ENCODE assay signal across 10 cellular contexts in the genomic region with DNA sequence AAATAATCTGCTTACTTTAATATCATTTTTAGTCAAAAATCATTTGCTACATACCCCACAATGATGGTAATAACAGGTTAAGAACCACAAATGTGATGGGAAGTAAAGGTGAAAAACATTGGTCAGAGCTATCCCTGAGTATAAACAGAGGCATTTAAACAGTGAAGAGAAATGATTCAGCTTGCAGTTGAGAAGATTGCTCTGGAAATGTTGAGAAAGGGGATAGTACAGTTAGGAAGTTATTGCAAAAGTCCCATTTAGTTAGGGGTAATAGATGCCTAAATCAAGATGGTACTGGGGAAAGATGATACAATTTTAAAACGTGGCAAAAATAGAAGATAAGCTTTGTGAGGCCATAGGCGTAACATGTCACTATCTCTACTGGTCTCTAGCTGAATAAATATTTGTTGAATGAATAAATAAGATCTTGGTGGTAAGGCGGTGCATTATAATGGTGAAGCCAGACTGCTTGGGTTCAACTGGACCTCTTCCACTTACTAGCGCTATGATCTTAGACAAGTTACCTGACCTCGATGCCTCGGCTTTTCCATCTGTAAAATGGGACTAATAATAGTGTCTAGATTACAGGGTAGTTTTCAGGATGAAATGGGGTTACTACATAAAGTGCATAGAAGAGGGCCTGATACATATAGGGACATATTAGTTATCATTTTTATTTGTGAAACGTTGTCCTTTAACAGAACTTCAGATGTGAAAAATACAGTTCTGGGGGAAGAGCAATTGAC. TPM values are rescaled to one million over a fixed set of nuclear protein-coding genes. Genes with fewer than 3 reads are reported as not detected.
DNase-seq lines count a peak whose midpoint lies in the region; ATAC-seq and TF ChIP-seq lines count a peak whose summit lies in the region.
"Had no signal": no experiment of that assay in that cellular context is flagged by ENCODE, and none has a peak within 500 bp of the region (broad histone marks: within the 10 kb centered on the region; RNA-seq: fewer than 3 reads in every experiment).

No MANE protein-coding gene starts in this region.

- H3K27ac ChIP-seq in right atrium auricular region (peak overlapping the region; percentile 98 to 99), aorta (ENCODE audit: low read depth in 1 of 2, low read length in 2 of 2) (peak overlapping the region; percentile 11 to 97)

- H3K9me3 Mint-ChIP-seq in chondrocyte (ENCODE audit: low read depth): no peaks in the 10 kb centered on the region
- no peaks in the 10 kb centered on the region for H3K9me3 Mint-ChIP-seq in naive thymus-derived CD8-positive, alpha-beta T cell

- DNase-seq in right atrium auricular region (ENCODE audit: low spot score): no peak
- DNase-seq in Right ventricle myocardium inferior (ENCODE audit: missing footprints): no peak
- DNase-seq in chondrocyte (ENCODE audit: low spot score): no peak
- no peak for DNase-seq in naive thymus-derived CD8-positive, alpha-beta T cell
- no peak for DNase-seq in aorta
- no peak for DNase-seq in GM13976 (ENCODE audit: low spot score)
- DNase-seq: T-helper 1 cell had no signal

- TF ChIP-seq POLR2A in GM18505 (IDR thresholded peaks at IDR 0.05; ENCODE audit: borderline replicate concordance, extremely low read depth, insufficient read depth, insufficient read length): no peak

- H3K27me3 ChIP-seq in right atrium auricular region (no peaks in the 10 kb centered on the region), aorta (ENCODE audit: control insufficient read depth in 1 of 2, insufficient read depth in 2 of 2, low read length in 1 of 2) (no peaks in the 10 kb centered on the region)

- H3K27ac Mint-ChIP-seq in chondrocyte (ENCODE audit: unreplicated experiment): peak overlapping the region; percentile 90
- peak overlapping the region in 9 of 10 donors; percentile 26 to 99 (median 98) for H3K27ac Mint-ChIP-seq in naive thymus-derived CD8-positive, alpha-beta T cell

- intact Hi-C loops in Right ventricle myocardium inferior (cut with DNase I) (loop anchor here (5.0 kb wide), 1 partner anchor 53 kb away; a partner anchor contains a TSS), aorta (cut with DNase I) (loop anchor here (2.0 to 5.0 kb wide), 4 partner anchors 47 to 97 kb away; a partner anchor contains a TSS)

- no peaks in the 10 kb centered on the region for H3K9me3 ChIP-seq in right atrium auricular region
- no peaks in the 10 kb centered on the region for H3K9me3 ChIP-seq in aorta (ENCODE audit: control insufficient read depth, low read length)
- H3K9me3 ChIP-seq: HAP-1 had no signal

- H3K27me3 Mint-ChIP-seq in chondrocyte (ENCODE audit: low read depth): no peaks in the 10 kb centered on the region
- H3K27me3 Mint-ChIP-seq in naive thymus-derived CD8-positive, alpha-beta T cell: no peaks in the 10 kb centered on the region

- no peak for TF ChIP-seq CTCF in right atrium auricular region (IDR thresholded peaks at IDR 0.05)
- TF ChIP-seq CTCF in chondrocyte (IDR thresholded peaks at IDR 0.05): no peak
- TF ChIP-seq CTCF in GM13976 (IDR thresholded peaks at IDR 0.05; ENCODE audit: borderline replicate concordance, control extremely low read depth, extremely low read depth, insufficient read depth, missing control alignments): no peak

- peaks cover 0 to 33% of the 10 kb centered on the region in 2 donors for H3K4me1 ChIP-seq in right atrium auricular region
- no peaks in the 10 kb centered on the region for H3K4me1 ChIP-seq in aorta (ENCODE audit: control insufficient read depth in 1 of 2, insufficient read depth in 2 of 2, low read length in 2 of 2)

- 75 to 78% methylated on average over 7 of the region's 7 CpGs for WGBS in aorta, 2 donors

- POLR2A ChIA-PET in naive thymus-derived CD8-positive, alpha-beta T cell (lab: Charles Lee): interaction anchor here (0.7 to 2.1 kb wide), 4 partner anchors 18 to 184 kb away, joined by 3 to 8 read pairs (median 5); a partner anchor contains a TSS

- H3K4me3 ChIP-seq in right atrium auricular region (no peak overlapping the region), aorta (ENCODE audit: low read length in 2 of 2) (no peak overlapping the region)

- no peak for ATAC-seq in Right ventricle myocardium inferior
- no peak for ATAC-seq in naive thymus-derived CD8-positive, alpha-beta T cell
- no peak for ATAC-seq in aorta (ENCODE audit: low FRiP score)
- ATAC-seq in GM18505 (IDR thresholded peaks at IDR 0.05; ENCODE audit: unreplicated experiment): no peak
- no peak for ATAC-seq in HG02642 (IDR thresholded peaks at IDR 0.05; ENCODE audit: poor library complexity, unreplicated experiment)

- H3K36me3 Mint-ChIP-seq in chondrocyte (ENCODE audit: low read depth): peaks cover under 1% of the 10 kb centered on the region
- peaks cover 0 to 16% (median 2%) of the 10 kb centered on the region in 3 donors for H3K36me3 Mint-ChIP-seq in naive thymus-derived CD8-positive, alpha-beta T cell

- H3K36me3 ChIP-seq in right atrium auricular region (peaks cover 15% of the 10 kb centered on the region), aorta (ENCODE audit: control insufficient read depth in 1 of 2, insufficient read depth in 2 of 2, low read length in 1 of 2) (no peaks in the 10 kb centered on the region)

- in situ Hi-C loops in GM13976 (cut with MboI; ENCODE audit: low sequenced_read_pairs, unreplicated experiment): no loop called here

- H3K4me3 Mint-ChIP-seq in chondrocyte (ENCODE audit: unreplicated experiment): no peak overlapping the region
- H3K4me3 Mint-ChIP-seq in naive thymus-derived CD8-positive, alpha-beta T cell: peak overlapping the region in 6 of 10 donors; percentile 89 to 99 (median 96)

- H3K4me1 Mint-ChIP-seq in chondrocyte (ENCODE audit: low read depth): peaks cover 46% of the 10 kb centered on the region
- peaks cover 17 to 36% (median 34%) of the 10 kb centered on the region in 4 donors for H3K4me1 Mint-ChIP-seq in naive thymus-derived CD8-positive, alpha-beta T cell

RNA-seq across cellular contexts. Expression of a gene that starts 2.0 kb away (rescaled TPM):
- 100 to 1,000 TPM in 1 of 2 donors, 10 to 100 TPM in 1; 58.0 to 131 TPM for total RNA-seq in right atrium auricular region
- total RNA-seq in Right ventricle myocardium inferior: 80.4 TPM
- total RNA-seq in chondrocyte: 191 to 201 TPM (median 194 TPM) in 3 replicates
- 100 to 1,000 TPM; 175 to 204 TPM for total RNA-seq in naive thymus-derived CD8-positive, alpha-beta T cell
- 100 to 1,000 TPM; 222 to 285 (median 243) TPM for polyA plus RNA-seq in naive thymus-derived CD8-positive, alpha-beta T cell
- total RNA-seq in aorta: 100 to 1,000 TPM; 193 to 250 TPM
- 10 to 100 TPM; 73.1 to 78.6 TPM for polyA plus RNA-seq in aorta

RNA-seq across cellular contexts. Expression of a gene that starts 54.8 kb away (rescaled TPM):
- 10 to 100 TPM; 41.7 to 62.5 TPM for total RNA-seq in right atrium auricular region
- 46.3 TPM for total RNA-seq in Right ventricle myocardium inferior
- total RNA-seq in chondrocyte: 46.7 to 66.0 TPM (median 58.4 TPM) in 3 replicates
- 100 to 1,000 TPM; 348 to 356 TPM for total RNA-seq in naive thymus-derived CD8-positive, alpha-beta T cell
- 10 to 100 TPM; 13.6 to 45.3 (median 15.5) TPM for polyA plus RNA-seq in naive thymus-derived CD8-positive, alpha-beta T cell
- 100 to 1,000 TPM; 167 to 197 TPM for total RNA-seq in aorta
- polyA plus RNA-seq in aorta: 100 to 1,000 TPM in 1 of 2 donors, 10 to 100 TPM in 1; 89.3 to 361 TPM
